Comparison of ENCODE assay signal across 23 cellular contexts in the genomic region with DNA sequence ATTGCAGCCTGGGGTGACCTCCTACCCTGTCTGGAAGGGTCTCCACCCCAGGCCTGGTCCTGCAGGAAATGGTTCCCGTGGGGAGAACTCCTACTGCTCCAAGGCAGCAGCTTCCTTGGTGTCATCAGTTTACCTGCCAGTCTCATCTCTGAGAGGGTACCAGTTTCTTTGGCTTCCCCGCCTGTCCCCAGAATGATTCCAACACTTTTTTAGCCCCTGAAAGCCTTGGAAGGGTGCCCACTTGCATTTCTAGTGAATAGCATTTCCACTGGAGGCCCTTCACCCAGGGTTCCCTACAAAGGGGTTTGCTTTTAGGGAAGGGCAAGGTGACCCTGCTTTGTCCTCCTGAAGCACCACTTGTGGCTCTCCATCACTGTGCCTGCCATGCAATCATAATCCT.
DNase-seq lines count a peak whose midpoint lies in the region; FAIRE-seq and TF ChIP-seq lines count a peak whose summit lies in the region.
"Had no signal": no experiment of that assay in that cellular context is flagged by ENCODE, and none has a peak within 500 bp of the region (broad histone marks: within the 10 kb centered on the region; RNA-seq: fewer than 3 reads in every experiment).

No MANE protein-coding gene starts in this region.

- H3K4me2 ChIP-seq in mammary epithelial cell (ENCODE audit: insufficient read depth, low read depth, low read length) (no peak overlapping the region), H1 (ENCODE audit: insufficient read depth in 1 of 2, low read depth in 2 of 2, low read length in 2 of 2) (no peak overlapping the region)

- peak overlapping the region; percentile 28 for H3K4ac ChIP-seq in H1 (replicated peaks; ENCODE audit: insufficient read length, low read depth, low read length)

- dilution Hi-C loops in mammary epithelial cell (cut with HindIII; ENCODE audit: low sequenced_read_pairs), result loop anchor here (5.0 to 10.0 kb wide), 3 partner anchors 56 to 79 kb away; no protein-coding TSS in a partner anchor

- H3K9me3 ChIP-seq in mammary epithelial cell (replicated peaks; ENCODE audit: insufficient read depth, low read length), result no peaks in the 10 kb centered on the region
- no peaks in the 10 kb centered on the region for H3K9me3 ChIP-seq in H1 (ENCODE audit: insufficient read depth in 2 of 2, low read depth in 1 of 2, low read length in 1 of 2)
- no peaks in the 10 kb centered on the region for H3K9me3 ChIP-seq in prostate gland
- H3K9me3 ChIP-seq in right atrium auricular region, result no peaks in the 10 kb centered on the region
- H3K9me3 ChIP-seq: upper lobe of right lung had no signal

- no peaks in the 10 kb centered on the region for H3K79me1 ChIP-seq in H1 (ENCODE audit: low read depth, low read length)

- no peak overlapping the region for H3K9ac ChIP-seq in mammary epithelial cell (ENCODE audit: insufficient read depth, low read length)
- no peak overlapping the region for H3K9ac ChIP-seq in H1 (replicated peaks in 1 of 4; ENCODE audit: extremely low read depth in 1 of 4, low read depth in 3 of 4, low read length in 3 of 4)

- no peaks in the 10 kb centered on the region for H3K27me3 Mint-ChIP-seq in MCF 10A (ENCODE audit: insufficient read depth, unreplicated experiment)
- H3K27me3 Mint-ChIP-seq: activated CD8-positive, alpha-beta T cell treated with anti-CD3 and anti-CD28 coated beads for 36 hours had no signal

- TF ChIP-seq POLR2A in H1 (IDR thresholded peaks at IDR 0.05; ENCODE audit: control extremely low read depth in 1 of 2, low read depth in 2 of 2, low read length in 2 of 2) (no peak), prostate gland (IDR thresholded peaks at IDR 0.05) (no peak)

- H3K4me3 Mint-ChIP-seq in MCF 10A (ENCODE audit: unreplicated experiment), result no peak overlapping the region
- H3K4me3 Mint-ChIP-seq: activated CD8-positive, alpha-beta T cell treated with anti-CD3 and anti-CD28 coated beads for 36 hours; activated T-cell treated with anti-CD3 and anti-CD28 coated beads, Interleukin-2, amount 50 U/mL, for 4 hours; T-helper 2 cell treated with Interferon-gamma antibody and Interleukin-4, amounts not matched to agents 5 μg/mL and 100 μg/mL, for 36 hours had no signal

- H3K36me3 ChIP-seq in mammary epithelial cell (ENCODE audit: insufficient read depth, low read length) (no peaks in the 10 kb centered on the region), H1 (ENCODE audit: control insufficient read depth in 2 of 4, insufficient read depth in 4 of 4, low read length in 3 of 4) (no peaks in the 10 kb centered on the region), prostate gland (no peaks in the 10 kb centered on the region), right atrium auricular region (no peaks in the 10 kb centered on the region)
- H3K36me3 ChIP-seq: upper lobe of right lung had no signal

- H3K4me1 Mint-ChIP-seq in MCF 10A (ENCODE audit: insufficient read depth, unreplicated experiment), result peaks cover 35% of the 10 kb centered on the region

- H4K91ac ChIP-seq in H1 (replicated peaks; ENCODE audit: insufficient read length, low read length), result no peak overlapping the region

- no peak overlapping the region for H3K14ac ChIP-seq in H1 (ENCODE audit: insufficient read length)

- no peak overlapping the region for H4K8ac ChIP-seq in H1 (ENCODE audit: extremely low read depth, insufficient read depth, low read length)

- H3K4me3 ChIP-seq in mammary epithelial cell (replicated peaks in 1 of 3; ENCODE audit: insufficient read depth in 1 of 3, low read depth in 2 of 3, low read length in 3 of 3) (no peak overlapping the region), H1 (ENCODE audit: extremely low read depth in 1 of 4, insufficient read depth in 2 of 4, low read depth in 3 of 4, low read length in 4 of 4) (no peak overlapping the region), prostate gland (no peak overlapping the region), right atrium auricular region (no peak overlapping the region)
- H3K4me3 ChIP-seq: upper lobe of right lung had no signal

- no peak overlapping the region for H2BK5ac ChIP-seq in H1 (ENCODE audit: low read depth, low read length)

- TF ChIP-seq EP300 in H1 (IDR thresholded peaks at IDR 0.05; ENCODE audit: borderline replicate concordance in 1 of 2, low read depth in 2 of 2, low read length in 2 of 2), result no peak

- H3K23ac ChIP-seq in H1 (ENCODE audit: insufficient read length), result no peak overlapping the region

- H2AFZ ChIP-seq in mammary epithelial cell (ENCODE audit: low read depth, low read length), result no peak overlapping the region
- no peak overlapping the region for H2AFZ ChIP-seq in H1 (ENCODE audit: low read length)

- no peaks in the 10 kb centered on the region for H3K9me3 Mint-ChIP-seq in MCF 10A (ENCODE audit: unreplicated experiment)
- H3K9me3 Mint-ChIP-seq: activated CD8-positive, alpha-beta T cell treated with anti-CD3 and anti-CD28 coated beads for 36 hours; activated naive CD4-positive, alpha-beta T cell treated with anti-CD3 and anti-CD28 coated beads, Interleukin-2, amount 50 U/mL, for 72 hours; activated T-cell treated with anti-CD3 and anti-CD28 coated beads, Interleukin-2, amount 50 U/mL, for 4 hours; T-helper 2 cell treated with Interferon-gamma antibody and Interleukin-4, amounts not matched to agents 5 μg/mL and 100 μg/mL, for 36 hours had no signal

- no peak overlapping the region for H3K27ac ChIP-seq in mammary epithelial cell (ENCODE audit: insufficient read depth, low read depth, low read length)
- H3K27ac ChIP-seq in H1 (ENCODE audit: low read depth, low read length), result no peak overlapping the region
- H3K27ac ChIP-seq in prostate gland, result peak overlapping the region; percentile 51 to 80
- no peak overlapping the region for H3K27ac ChIP-seq in right atrium auricular region
- H3K27ac ChIP-seq: upper lobe of right lung had no signal

- FAIRE-seq in H1 (lab: Jason Lieb, UNC), result no peak
- FAIRE-seq: A204.1 had no signal

- no peak for TF ChIP-seq RAD21 in H1 (IDR thresholded peaks at IDR 0.05 in 1 of 2, conservative IDR thresholded peaks at IDR 0.05 in 1 of 2; ENCODE audit: low read depth in 2 of 2, low read length in 2 of 2)

- H3K23me2 ChIP-seq in H1 (ENCODE audit: low read depth, low read length), result no peaks in the 10 kb centered on the region

- CTCF ChIA-PET in MCF 10A (lab: Yijun Ruan, JAX) (interaction anchor here (0.7 kb wide), 1 partner anchor 580 kb away, joined by 3 read pairs; no protein-coding TSS in a partner anchor), mammary epithelial cell (lab: Charles Lee; ENCODE audit: low non-redundant PET) (no interaction called here), H1 (lab: Charles Lee; ENCODE audit: partially characterized antibody) (interaction anchor here (1.5 to 1.7 kb wide), 2 partner anchors 10 to 14 kb away, joined by 5 read pairs; no protein-coding TSS in a partner anchor)

- H2BK20ac ChIP-seq in H1 (ENCODE audit: low read length), result no peak overlapping the region

- POLR2A ChIA-PET in MCF 10A (lab: Yijun Ruan, JAX), result interaction anchor here (2.0 kb wide), 1 partner anchor 11 kb away, joined by 6 read pairs; no protein-coding TSS in a partner anchor
- POLR2A ChIA-PET in H1 (lab: Charles Lee; ENCODE audit: partially characterized antibody), result no interaction called here

- H3K56ac ChIP-seq in H1 (replicated peaks; ENCODE audit: insufficient read length, low read depth, low read length), result no peak overlapping the region

- in situ Hi-C loops in mammary epithelial cell (cut with MboI; ENCODE audit: low sequenced_read_pairs in 2 of 2), result no loop called here

- 70% methylated on average over 2 of the region's 2 CpGs for WGBS in mammary epithelial cell (ENCODE audit: low coverage, missing lambda C conversion rate)
- WGBS in H1 (ENCODE audit: extremely low coverage in 1 of 2, insufficient coverage in 1 of 2, insufficient read length in 1 of 2, insufficient replicate concordance in 2 of 2, low coverage in 1 of 2, low lambda C conversion rate in 2 of 2, missing lambda C conversion rate in 1 of 2), 2 experiments, result 100% methylated on average over 2 of the region's 2 CpGs; no CpG with 5 or more reads in 1 of the 2 experiments
- WGBS in prostate gland, result 94% methylated on average over 2 of the region's 2 CpGs

- no peaks in the 10 kb centered on the region for H3K36me3 Mint-ChIP-seq in MCF 10A (ENCODE audit: insufficient read depth, unreplicated experiment)
- H3K36me3 Mint-ChIP-seq: activated naive CD4-positive, alpha-beta T cell treated with anti-CD3 and anti-CD28 coated beads, Interleukin-2, amount 50 U/mL, for 72 hours had no signal

- H3K4me1 ChIP-seq in mammary epithelial cell (ENCODE audit: insufficient read depth, low read length) (peaks cover 42% of the 10 kb centered on the region), H1 (replicated peaks in 1 of 4; ENCODE audit: control insufficient read depth in 3 of 4, insufficient read depth in 4 of 4, low read length in 3 of 4) (peaks cover 0 to 5% (median 4%) of the 10 kb centered on the region in 4 experiments; a peak in 4 of 7 replicates), prostate gland (replicated peaks) (peaks cover 24% of the 10 kb centered on the region), right atrium auricular region (peaks cover 0 to 44% of the 10 kb centered on the region in 2 donors)

- no TSS peak for BruUV-seq in MCF 10A (replicated peaks; lab: Mats Ljungman, UMichigan)
- no TSS peak for BruUV-seq in mammary epithelial cell (replicated peaks; lab: Mats Ljungman, UMichigan)

- H3K27ac Mint-ChIP-seq in MCF 10A (ENCODE audit: low read depth, unreplicated experiment), result peak overlapping the region; percentile 61
- H3K27ac Mint-ChIP-seq: activated CD8-positive, alpha-beta T cell treated with anti-CD3 and anti-CD28 coated beads for 36 hours; T-helper 2 cell treated with Interferon-gamma antibody and Interleukin-4, amounts not matched to agents 5 μg/mL and 100 μg/mL, for 36 hours had no signal

- H2BK120ac ChIP-seq in H1 (replicated peaks; ENCODE audit: low read depth, low read length), result no peak overlapping the region

- no peak overlapping the region for H2AK5ac ChIP-seq in H1 (ENCODE audit: low read depth, low read length)

- intact Hi-C loops in MCF 10A (cut with micrococcal nuclease), result no loop called here
- intact Hi-C loops in mammary epithelial cell (cut with micrococcal nuclease), result no loop called here
- intact Hi-C loops in prostate gland (cut with DNase I), result no loop called here

- H2BK15ac ChIP-seq in H1 (ENCODE audit: low read length), result no peak overlapping the region

- H3K79me2 ChIP-seq in mammary epithelial cell (ENCODE audit: insufficient read depth, low read length) (no peaks in the 10 kb centered on the region), H1 (ENCODE audit: control insufficient read depth in 1 of 2, insufficient read depth in 2 of 2, low read length in 2 of 2) (no peaks in the 10 kb centered on the region)

- no peak for TF ChIP-seq CTCF in MCF 10A (IDR thresholded peaks at IDR 0.05; ENCODE audit: unreplicated experiment)
- TF ChIP-seq CTCF in mammary epithelial cell (conservative IDR thresholded peaks at IDR 0.05 in 1 of 2, IDR thresholded peaks at IDR 0.05 in 1 of 2; ENCODE audit: extremely low read depth in 1 of 2, insufficient read depth in 1 of 2, low read depth in 1 of 2, low read length in 2 of 2), result no peak
- TF ChIP-seq CTCF in H1 (IDR thresholded peaks at IDR 0.05; ENCODE audit: control extremely low read depth in 1 of 3, insufficient read depth in 1 of 3, low read depth in 1 of 3, low read length in 3 of 3), result no peak
- TF ChIP-seq CTCF in prostate gland (IDR thresholded peaks at IDR 0.05), result no peak
- no peak for TF ChIP-seq CTCF in right atrium auricular region (IDR thresholded peaks at IDR 0.05)

- H3K27me3 ChIP-seq in mammary epithelial cell (ENCODE audit: insufficient read depth, low read length) (no peaks in the 10 kb centered on the region), H1 (replicated peaks in 1 of 4; ENCODE audit: control insufficient read depth in 3 of 4, extremely low read depth in 1 of 4, insufficient read depth in 3 of 4, low read length in 3 of 4) (no peaks in the 10 kb centered on the region), prostate gland (replicated peaks; ENCODE audit: insufficient read depth) (no peaks in the 10 kb centered on the region), right atrium auricular region (no peaks in the 10 kb centered on the region)
- H3K27me3 ChIP-seq: upper lobe of right lung had no signal

- no peak for DNase-seq in MCF 10A (ENCODE audit: unreplicated experiment)
- DNase-seq in mammary epithelial cell, result no peak
- DNase-seq in H1 (ENCODE audit: low read depth in 1 of 2, low spot score in 2 of 2), result peak in 1 of 2 experiments; percentile 26
- DNase-seq in prostate gland (ENCODE audit: low spot score), result no peak
- no peak for DNase-seq in HT-29 (ENCODE audit: low spot score)
- no peak for DNase-seq in right atrium auricular region (ENCODE audit: low spot score)
- DNase-seq in SIG-M5 treated with dmso at 0.1 percent for 504 hours (lab: John Stamatoyannopoulos, UW; ENCODE audit: unreplicated experiment), result no peak
- no peak for DNase-seq in SKM-1 treated with dmso at 0.1 percent for 144 hours (lab: John Stamatoyannopoulos, UW; ENCODE audit: unreplicated experiment)
- DNase-seq: activated CD4-positive, CD25-positive, alpha-beta regulatory T cell; activated CD8-positive, alpha-beta T cell treated with anti-CD3 and anti-CD28 coated beads for 36 hours; activated T-cell treated with anti-CD3 and anti-CD28 coated beads, Interleukin-2, amount 50 U/mL, for 4 hours; DND-41; glutamatergic neuron; Kasumi-1; NCI-H1092 treated with DMSO at 0.1 percent for 48 hours; NCI-H69; OCI-M1; SIG-M5; stimulated activated naive CD8-positive, alpha-beta T cell treated with anti-CD3 and anti-CD28 coated beads, Interleukin-15, Interleukin-2, amounts not matched to agents 100 U/mL and 50 U/mL, for 24 hours; upper lobe of right lung had no signal

- no peak overlapping the region for H4K5ac ChIP-seq in H1 (ENCODE audit: insufficient read length, low read depth, low read length)

- H4K20me1 ChIP-seq in mammary epithelial cell (ENCODE audit: insufficient read depth, low read length), result no peaks in the 10 kb centered on the region
- no peaks in the 10 kb centered on the region for H4K20me1 ChIP-seq in H1 (replicated peaks in 1 of 2; ENCODE audit: control insufficient read depth in 1 of 2, insufficient read depth in 2 of 2, low read length in 2 of 2)

- H2BK12ac ChIP-seq in H1 (ENCODE audit: low read depth, low read length), result no peak overlapping the region

- no peak overlapping the region for H3K18ac ChIP-seq in H1 (ENCODE audit: extremely low read depth, low read length)

Comparison
In these comparisons a context has a peak if more than half of its experiments do, and no peak if none do; other contexts are left out.
1. H3K27ac ChIP-seq: peak in prostate gland (2 of 2); none in mammary epithelial cell (single experiment), H1 (single experiment) and right atrium auricular region (0 of 2).